Comparison of ENCODE assay signal across 16 cellular contexts in genomic region chr16:90100790-90101189, GRCh38. TPM values are rescaled to one million over a fixed set of nuclear protein-coding genes. Genes with fewer than 3 reads are reported as not detected.
DNase-seq lines count a peak whose midpoint lies in the region; ATAC-seq and TF ChIP-seq lines count a peak whose summit lies in the region.
"Not testable (repeated sequence)": the region's sequence is repeated elsewhere in the genome, so short reads cannot be mapped to it uniquely, and the experiment has no call there.
"Had no signal": no experiment of that assay in that cellular context is flagged by ENCODE, and none has a peak within 500 bp of the region (broad histone marks: within the 10 kb centered on the region; RNA-seq: fewer than 3 reads in every experiment).

No MANE protein-coding gene starts in this region.

- not testable (repeated sequence) for TF ChIP-seq POLR2A in gastroesophageal sphincter (IDR thresholded peaks at IDR 0.05); heart left ventricle (IDR thresholded peaks at IDR 0.05)

- not testable (repeated sequence) for H3K9me3 Mint-ChIP-seq in stimulated activated effector memory CD8-positive, alpha-beta T cell treated with anti-CD3 and anti-CD28 coated beads, Interleukin-12 subunit alpha, Interleukin-12 subunit beta, amount 100 ng/mL, for 72 hours

- WGBS in gastroesophageal sphincter (ENCODE audit: low coverage in 1 of 2), 2 donors: no CpG with 5 or more reads among the region's 4 CpGs
- whole genome bisulfite sequencing in heart left ventricle, 4 donors: no CpG with 5 or more reads among the region's 4 CpGs
- no CpG with 5 or more reads among the region's 4 CpGs for WGBS in psoas muscle, 3 donors
- WGBS in aorta, 2 donors: no CpG with 5 or more reads among the region's 4 CpGs

- not testable (repeated sequence) for H3K4me3 ChIP-seq in gastroesophageal sphincter; heart left ventricle; left lung; mucosa of descending colon; psoas muscle; aorta (ENCODE audit: low read length in 2 of 2)

- not testable (repeated sequence) for H3K36me3 ChIP-seq in gastroesophageal sphincter; heart left ventricle; left lung; mucosa of descending colon (ENCODE audit: low read depth); psoas muscle (ENCODE audit: insufficient read depth in 1 of 2, low read depth in 1 of 2); aorta (ENCODE audit: control insufficient read depth in 1 of 2, insufficient read depth in 2 of 2, low read length in 1 of 2)

- not testable (repeated sequence) for TF ChIP-seq CTCF in gastroesophageal sphincter (IDR thresholded peaks at IDR 0.05); heart left ventricle (IDR thresholded peaks at IDR 0.05); left lung (IDR thresholded peaks at IDR 0.05); mucosa of descending colon (IDR thresholded peaks at IDR 0.05); psoas muscle (IDR thresholded peaks at IDR 0.05)

- H3K4me1 Mint-ChIP-seq in stimulated activated effector memory CD8-positive, alpha-beta T cell treated with anti-CD3 and anti-CD28 coated beads, Interleukin-12 subunit alpha, Interleukin-12 subunit beta, amount 100 ng/mL, for 72 hours: not testable (repeated sequence)

- not testable (repeated sequence) for H3K4me1 ChIP-seq in gastroesophageal sphincter; heart left ventricle; left lung; mucosa of descending colon (ENCODE audit: low read depth); psoas muscle; aorta (ENCODE audit: control insufficient read depth in 1 of 2, insufficient read depth in 2 of 2, low read length in 2 of 2)

- ATAC-seq in gastroesophageal sphincter (peak; percentile 42), heart left ventricle (peak; percentile 94 to 98 (median 97)), left ventricle myocardium superior (peak; percentile 97), left lung (peak; percentile 15), mucosa of descending colon (peak; percentile 35), psoas muscle (peak; percentile 62 to 94 (median 86)), aorta (ENCODE audit: low FRiP score) (peak; percentile 34)
- ATAC-seq in stimulated activated effector memory CD8-positive, alpha-beta T cell treated with anti-CD3 and anti-CD28 coated beads, Interleukin-12 subunit alpha, Interleukin-12 subunit beta, amount 100 ng/mL, for 72 hours: peak; percentile 19

- not testable (repeated sequence) for H3K27me3 ChIP-seq in gastroesophageal sphincter; heart left ventricle; left lung; psoas muscle (ENCODE audit: insufficient read depth in 3 of 3, low read length in 2 of 3); aorta (ENCODE audit: control insufficient read depth in 1 of 2, insufficient read depth in 2 of 2, low read length in 1 of 2)

- H3K27ac ChIP-seq in gastroesophageal sphincter; heart left ventricle; left lung; psoas muscle; aorta (ENCODE audit: low read depth in 1 of 2, low read length in 2 of 2): not testable (repeated sequence)

- H3K27ac Mint-ChIP-seq in stimulated activated effector memory CD8-positive, alpha-beta T cell treated with anti-CD3 and anti-CD28 coated beads, Interleukin-12 subunit alpha, Interleukin-12 subunit beta, amount 100 ng/mL, for 72 hours: not testable (repeated sequence)

- DNase-seq in heart left ventricle; left ventricle myocardium superior; left lung; mucosa of descending colon; psoas muscle; stimulated activated effector memory CD8-positive, alpha-beta T cell treated with anti-CD3 and anti-CD28 coated beads, Interleukin-12 subunit alpha, Interleukin-12 subunit beta, amount 100 ng/mL, for 72 hours (ENCODE audit: low spot score in 2 of 2); aorta: not testable (repeated sequence)

- intact Hi-C loops in heart left ventricle (cut with DNase I); left ventricle myocardium superior (cut with micrococcal nuclease); left lung (cut with DNase I); mucosa of descending colon (cut with DNase I, micrococcal nuclease); psoas muscle (cut with DNase I); aorta (cut with DNase I): not testable (repeated sequence)

- not testable (repeated sequence) for H3K4me3 Mint-ChIP-seq in stimulated activated effector memory CD8-positive, alpha-beta T cell treated with anti-CD3 and anti-CD28 coated beads, Interleukin-12 subunit alpha, Interleukin-12 subunit beta, amount 100 ng/mL, for 72 hours

- not testable (repeated sequence) for H3K36me3 Mint-ChIP-seq in stimulated activated effector memory CD8-positive, alpha-beta T cell treated with anti-CD3 and anti-CD28 coated beads, Interleukin-12 subunit alpha, Interleukin-12 subunit beta, amount 100 ng/mL, for 72 hours

- TF ChIP-seq EP300 in gastroesophageal sphincter (IDR thresholded peaks at IDR 0.05): not testable (repeated sequence)

- H3K9me3 ChIP-seq in gastroesophageal sphincter; heart left ventricle; left lung; mucosa of descending colon; psoas muscle; aorta (ENCODE audit: control insufficient read depth, low read length): not testable (repeated sequence)

RNA-seq across cellular contexts. Expression of gene PRDM7, which starts 23.7 kb away (rescaled TPM):
- total RNA-seq in gastroesophageal sphincter (not detected), heart left ventricle (not detected), left ventricle myocardium superior (not detected), left lung (not detected), mucosa of descending colon (not detected), psoas muscle (not detected), aorta (not detected)
- polyA plus RNA-seq in heart left ventricle (not detected), psoas muscle (not detected), aorta (not detected)
- total RNA-seq: CD4-positive, alpha-beta T cell; CD8-positive, alpha-beta memory T cell; GM12878; GM23248; H1; H7 had no signal
- polyA plus RNA-seq: A549; CD14-positive monocyte; CD8-positive, alpha-beta memory T cell; GM12878; GM23248 had no signal

Comparison
In these comparisons a context has a peak if more than half of its experiments do, and no peak if none do; other contexts are left out.
1. ATAC-seq: peak in every context shown above with its lines; median percentile 97 in heart left ventricle; 97 in left ventricle myocardium superior; 86 in psoas muscle; 42 in gastroesophageal sphincter; 35 in mucosa of descending colon; 34 in aorta; 19 in stimulated activated effector memory CD8-positive, alpha-beta T cell treated with anti-CD3 and anti-CD28 coated beads, Interleukin-12 subunit alpha, Interleukin-12 subunit beta, amount 100 ng/mL, for 72 hours; 15 in left lung.